In genomic region chr5:149213264-149213663, GRCh38 we compare ENCODE assay signal across 19 cellular contexts. TPM values are rescaled to one million over a fixed set of nuclear protein-coding genes. Genes with fewer than 3 reads are reported as not detected.
"Had no signal": no experiment of that assay in that cellular context is flagged by ENCODE, and none has a peak within 500 bp of the region (broad histone marks: within the 10 kb centered on the region; RNA-seq: fewer than 3 reads in every experiment).

No MANE protein-coding gene starts in this region.

- H3K9me3 ChIP-seq: sigmoid colon, thoracic aorta had no signal

- H3K27ac ChIP-seq: epithelial cell of prostate, foreskin keratinocyte, sigmoid colon, thoracic aorta had no signal

- DNase-seq: activated CD4-positive, alpha-beta T cell treated with anti-CD3 and anti-CD28 coated beads for 1 hour; activated CD8-positive, alpha-beta memory T cell treated with anti-CD3 and anti-CD28 coated beads for 24 hours; activated naive CD4-positive, alpha-beta T cell treated with Interleukin-2 at 50 U/mL for 16 hours; activated naive CD8-positive, alpha-beta T cell treated with anti-CD3 and anti-CD28 coated beads for 36 hours; activated T-cell treated with anti-CD3 and anti-CD28 coated beads, Interleukin-2, amount 50 U/mL, for 48 hours; cerebellar nuclear complex; foreskin keratinocyte; hippocampal formation; left ventricle myocardium superior; nucleus accumbens; sigmoid colon; stimulated activated CD4-positive, alpha-beta T cell treated with anti-CD3 and anti-CD28 coated beads, Interleukin-2, amount 100 ng/mL, for 48 hours; stimulated activated CD8-positive, alpha-beta memory T cell treated with anti-CD3 and anti-CD28 coated beads, Interleukin-4, amount 100 ng/mL, for 48 hours; stimulated activated naive B cell treated with anti-CD40 and anti-IgM and Interleukin-4, amounts not matched to agents 10 μg/mL and 1 μg/mL and 100 μg/mL, for 72 hours; T-helper 9 cell had no signal

- H3K4me3 ChIP-seq: sigmoid colon, thoracic aorta had no signal

- H3K27me3 ChIP-seq: foreskin keratinocyte, sigmoid colon had no signal

- ATAC-seq: foreskin keratinocyte; left ventricle myocardium superior; stimulated activated naive B cell treated with anti-CD40 and anti-IgM and Interleukin-4, amounts not matched to agents 10 μg/mL and 1 μg/mL and 100 μg/mL, for 72 hours had no signal

- H3K36me3 ChIP-seq: sigmoid colon had no signal

RNA-seq across cellular contexts. Expression of gene AFAP1L1, which starts 58.4 kb away (rescaled TPM):
- total RNA-seq: T-helper 1 cell treated with Interleukin-12 subunit alpha and Interleukin-12 subunit beta and Interleukin-4 antibody, amounts not matched to agents 30 ng/mL and 1 ng/mL, for 36 hours had no signal
- polyA plus RNA-seq: neural cell had no signal
